ENCODE assay signal across 1 cellular context in the genomic region with DNA sequence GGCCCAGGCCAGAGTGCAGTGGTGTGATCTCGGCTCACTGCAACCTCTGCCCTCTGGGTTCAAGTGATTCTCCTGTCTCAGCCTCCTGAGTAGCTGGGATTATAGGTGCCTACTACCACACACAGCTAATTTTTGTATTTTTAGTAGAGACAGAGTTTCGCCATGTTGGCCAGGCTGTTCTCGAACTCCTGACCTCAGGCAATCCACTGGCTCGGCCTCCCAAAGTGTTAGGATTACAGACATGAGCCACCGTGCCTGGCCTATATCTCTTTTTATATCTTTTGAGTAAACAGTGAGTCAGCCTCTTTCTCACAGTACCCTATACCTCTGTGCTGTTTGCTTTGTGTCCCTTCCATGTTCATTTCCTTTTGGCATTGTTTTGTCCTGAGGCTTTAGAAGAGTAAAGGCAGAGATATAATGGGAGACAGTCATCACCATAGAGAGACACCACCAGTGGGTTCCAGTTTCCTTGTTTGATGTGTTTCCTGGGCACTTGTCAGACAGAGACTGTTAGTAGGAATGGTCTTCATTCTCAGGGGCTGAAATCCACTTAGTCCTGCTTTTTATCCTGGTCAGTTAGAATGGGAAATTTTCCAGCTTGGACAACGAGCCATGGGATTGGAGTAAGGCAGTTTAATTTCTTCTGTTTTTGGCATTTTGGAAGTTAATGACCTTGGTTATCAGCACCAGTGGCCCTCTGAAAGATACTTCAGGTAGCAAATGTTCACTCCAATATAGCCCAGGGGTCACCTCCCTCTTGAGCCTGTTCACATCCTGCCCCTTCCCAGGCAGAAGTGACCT.
TF ChIP-seq lines count a peak whose summit lies in the region.

No MANE protein-coding gene starts in this region.

TF ChIP-seq in HCT116, 20 proteins besides CTCF, POLR2A, EP300 and RAD21 (continued from another document):
- TF ChIP-seq REST (IDR thresholded peaks at IDR 0.05; ENCODE audit: low read depth) (no peak), SRF (IDR thresholded peaks at IDR 0.05; ENCODE audit: low read depth) (peak; percentile 39; the same call in 1 of the 2 replicates), SP1 (IDR thresholded peaks at IDR 0.05; ENCODE audit: low read depth) (peak; percentile 64), ZBTB33 (IDR thresholded peaks at IDR 0.05; ENCODE audit: extremely low read depth, insufficient replicate concordance, low read length) (no peak), CEBPB (IDR thresholded peaks at IDR 0.05; ENCODE audit: low read depth) (peak; percentile 63), SIN3A (IDR thresholded peaks at IDR 0.05; ENCODE audit: low read depth) (0 out of 2 replicates have a peak, but pooled peaks have one; percentile 27), EZH2 (IDR thresholded peaks at IDR 0.05) (no peak)
- TF ChIP-seq, protein P1, sequence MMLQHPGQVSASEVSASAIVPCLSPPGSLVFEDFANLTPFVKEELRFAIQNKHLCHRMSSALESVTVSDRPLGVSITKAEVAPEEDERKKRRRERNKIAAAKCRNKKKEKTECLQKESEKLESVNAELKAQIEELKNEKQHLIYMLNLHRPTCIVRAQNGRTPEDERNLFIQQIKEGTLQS (IDR thresholded peaks at IDR 0.05): no peak
TF ChIP-seq in HCT116: peak in this region for 8.
